26 cellular contexts compared by ENCODE assay signal in genomic region chr6:62978920-62979319, GRCh38.
DNase-seq lines count a peak whose midpoint lies in the region; ATAC-seq lines count a peak whose summit lies in the region.
"Had no signal": no experiment of that assay in that cellular context is flagged by ENCODE, and none has a peak within 500 bp of the region (broad histone marks: within the 10 kb centered on the region; RNA-seq: fewer than 3 reads in every experiment).

No MANE protein-coding gene starts in this region.

- no peak for DNase-seq in stimulated activated CD4-positive, alpha-beta T cell treated with anti-CD3 and anti-CD28 coated beads, Interleukin-4, amount 100 ng/mL, for 1 hour
- no peak for DNase-seq in activated naive CD8-positive, alpha-beta T cell treated with anti-CD3 and anti-CD28 coated beads, Interleukin-2, amount 50 U/mL, for 24 hours
- DNase-seq: 8988T; ACHN; BE2C; CD8-positive, alpha-beta memory T cell; DMS79 treated with DMSO at 0.1 percent for 48 hours; GF-D8; HCEC 1CT; Kasumi-1; NCI-H1105 treated with DMSO at 0.1 percent for 48 hours; NCI-H146; NCI-H1930; NCI-H446; NCI-H526; PC-9; T-cell had no signal

- no peaks in the 10 kb centered on the region for H3K27me3 Mint-ChIP-seq in activated naive CD8-positive, alpha-beta T cell treated with anti-CD3 and anti-CD28 coated beads, Interleukin-2, amount 50 U/mL, for 24 hours
- H3K27me3 Mint-ChIP-seq: CD8-positive, alpha-beta memory T cell; T-cell had no signal

- no peaks in the 10 kb centered on the region for H3K4me1 Mint-ChIP-seq in activated naive CD8-positive, alpha-beta T cell treated with anti-CD3 and anti-CD28 coated beads, Interleukin-2, amount 50 U/mL, for 24 hours
- H3K4me1 Mint-ChIP-seq: CD14-positive monocyte; CD8-positive, alpha-beta memory T cell; T-cell had no signal

- no peak overlapping the region for H3K4me3 Mint-ChIP-seq in activated naive CD8-positive, alpha-beta T cell treated with anti-CD3 and anti-CD28 coated beads, Interleukin-2, amount 50 U/mL, for 24 hours
- H3K4me3 Mint-ChIP-seq: CD14-positive monocyte; CD8-positive, alpha-beta memory T cell; T-cell had no signal

- no peaks in the 10 kb centered on the region for H3K36me3 Mint-ChIP-seq in activated naive CD8-positive, alpha-beta T cell treated with anti-CD3 and anti-CD28 coated beads, Interleukin-2, amount 50 U/mL, for 24 hours (ENCODE audit: low read depth)
- H3K36me3 Mint-ChIP-seq: CD14-positive monocyte; CD8-positive, alpha-beta memory T cell; T-cell had no signal

- no peak overlapping the region for H3K27ac Mint-ChIP-seq in activated naive CD8-positive, alpha-beta T cell treated with anti-CD3 and anti-CD28 coated beads, Interleukin-2, amount 50 U/mL, for 24 hours
- H3K27ac Mint-ChIP-seq: CD14-positive monocyte; CD8-positive, alpha-beta memory T cell; T-cell had no signal

- H3K9me3 Mint-ChIP-seq in activated naive CD8-positive, alpha-beta T cell treated with anti-CD3 and anti-CD28 coated beads, Interleukin-2, amount 50 U/mL, for 24 hours: peaks cover 8% of the 10 kb centered on the region

- peak; percentile 60 for ATAC-seq in GM18508 (IDR thresholded peaks at IDR 0.05; ENCODE audit: insufficient read depth, unreplicated experiment)
- ATAC-seq in GM18909 (IDR thresholded peaks at IDR 0.05; ENCODE audit: poor library complexity, unreplicated experiment): peak; percentile 33
- peak; percentile 39 for ATAC-seq in GM19452 (IDR thresholded peaks at IDR 0.05; ENCODE audit: unreplicated experiment)
- ATAC-seq in HG02759 (IDR thresholded peaks at IDR 0.05; ENCODE audit: unreplicated experiment): peak; percentile 36
- no peak for ATAC-seq in esophagus mucosa
- no peak for ATAC-seq in GM19351 (IDR thresholded peaks at IDR 0.05; ENCODE audit: unreplicated experiment)
- ATAC-seq in activated naive CD8-positive, alpha-beta T cell treated with anti-CD3 and anti-CD28 coated beads, Interleukin-2, amount 50 U/mL, for 24 hours: no peak
- ATAC-seq: K562, Right ventricle myocardium inferior, T-cell had no signal

Comparison
In these comparisons a context has a peak if more than half of its experiments do, and no peak if none do; other contexts are left out.
1. ATAC-seq: peak in GM18508 (single experiment), GM18909 (single experiment), GM19452 (single experiment) and HG02759 (single experiment); none in esophagus mucosa (single experiment), GM19351 (single experiment) and activated naive CD8-positive, alpha-beta T cell treated with anti-CD3 and anti-CD28 coated beads, Interleukin-2, amount 50 U/mL, for 24 hours (single experiment).